In the genomic region with DNA sequence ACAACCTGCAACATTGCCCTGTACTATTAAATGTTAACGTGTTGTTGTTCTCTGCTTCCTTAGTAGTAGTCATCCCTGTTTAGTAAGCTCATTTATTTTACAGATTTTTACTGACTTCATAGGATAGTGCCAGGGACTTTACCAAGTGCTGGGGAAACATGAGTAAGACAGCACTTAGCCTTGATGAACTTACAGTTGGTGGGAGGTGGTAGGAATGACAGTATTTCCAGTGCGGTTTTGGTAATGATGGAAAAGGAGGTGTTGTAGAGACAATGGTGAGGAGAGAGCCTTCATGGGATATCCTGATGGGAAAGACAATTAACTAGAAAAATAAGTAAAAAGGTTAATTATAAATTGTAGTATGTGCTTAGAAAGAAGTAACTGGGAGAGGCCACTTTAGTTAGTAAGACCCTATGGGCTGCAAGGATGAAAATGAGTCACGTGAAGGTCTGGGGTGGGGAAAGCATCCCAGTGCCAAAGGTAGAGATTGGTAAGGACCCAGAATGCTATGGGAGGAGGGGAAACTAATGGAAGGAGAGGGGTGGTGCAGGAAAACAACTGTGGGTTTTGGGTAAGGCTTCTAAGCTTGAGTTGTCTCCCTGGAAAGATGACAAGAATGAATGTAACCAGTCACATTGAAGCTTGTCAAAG, we compare ENCODE assay signal across 1 cellular context.
TF ChIP-seq lines count a peak whose summit lies in the region.

No MANE protein-coding gene starts in this region.

TF ChIP-seq in K562, 482 proteins besides CTCF, POLR2A, EP300 and RAD21:
- peak; percentile 61 for TF ChIP-seq RAD51 (IDR thresholded peaks at IDR 0.05; ENCODE audit: borderline replicate concordance, low read depth)
- TF ChIP-seq, protein P1, sequence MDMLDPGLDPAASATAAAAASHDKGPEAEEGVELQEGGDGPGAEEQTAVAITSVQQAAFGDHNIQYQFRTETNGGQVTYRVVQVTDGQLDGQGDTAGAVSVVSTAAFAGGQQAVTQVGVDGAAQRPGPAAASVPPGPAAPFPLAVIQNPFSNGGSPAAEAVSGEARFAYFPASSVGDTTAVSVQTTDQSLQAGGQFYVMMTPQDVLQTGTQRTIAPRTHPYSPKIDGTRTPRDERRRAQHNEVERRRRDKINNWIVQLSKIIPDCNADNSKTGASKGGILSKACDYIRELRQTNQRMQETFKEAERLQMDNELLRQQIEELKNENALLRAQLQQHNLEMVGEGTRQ (CRISPR knock-in tag; IDR thresholded peaks at IDR 0.05) = peak; percentile 77
- TF ChIP-seq, protein P2, sequence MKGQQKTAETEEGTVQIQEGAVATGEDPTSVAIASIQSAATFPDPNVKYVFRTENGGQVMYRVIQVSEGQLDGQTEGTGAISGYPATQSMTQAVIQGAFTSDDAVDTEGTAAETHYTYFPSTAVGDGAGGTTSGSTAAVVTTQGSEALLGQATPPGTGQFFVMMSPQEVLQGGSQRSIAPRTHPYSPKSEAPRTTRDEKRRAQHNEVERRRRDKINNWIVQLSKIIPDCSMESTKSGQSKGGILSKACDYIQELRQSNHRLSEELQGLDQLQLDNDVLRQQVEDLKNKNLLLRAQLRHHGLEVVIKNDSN (CRISPR knock-in tag; IDR thresholded peaks at IDR 0.05) = peak; percentile 76
- TF ChIP-seq RBFOX2 (IDR thresholded peaks at IDR 0.05; ENCODE audit: low read depth, low read length) = peak; percentile 1; the same call in 1 of the 2 replicates
- TF ChIP-seq HDGF (IDR thresholded peaks at IDR 0.05) = 0 out of 2 replicates have a peak, but pooled peaks have one; percentile 65
- TF ChIP-seq, protein P3, sequence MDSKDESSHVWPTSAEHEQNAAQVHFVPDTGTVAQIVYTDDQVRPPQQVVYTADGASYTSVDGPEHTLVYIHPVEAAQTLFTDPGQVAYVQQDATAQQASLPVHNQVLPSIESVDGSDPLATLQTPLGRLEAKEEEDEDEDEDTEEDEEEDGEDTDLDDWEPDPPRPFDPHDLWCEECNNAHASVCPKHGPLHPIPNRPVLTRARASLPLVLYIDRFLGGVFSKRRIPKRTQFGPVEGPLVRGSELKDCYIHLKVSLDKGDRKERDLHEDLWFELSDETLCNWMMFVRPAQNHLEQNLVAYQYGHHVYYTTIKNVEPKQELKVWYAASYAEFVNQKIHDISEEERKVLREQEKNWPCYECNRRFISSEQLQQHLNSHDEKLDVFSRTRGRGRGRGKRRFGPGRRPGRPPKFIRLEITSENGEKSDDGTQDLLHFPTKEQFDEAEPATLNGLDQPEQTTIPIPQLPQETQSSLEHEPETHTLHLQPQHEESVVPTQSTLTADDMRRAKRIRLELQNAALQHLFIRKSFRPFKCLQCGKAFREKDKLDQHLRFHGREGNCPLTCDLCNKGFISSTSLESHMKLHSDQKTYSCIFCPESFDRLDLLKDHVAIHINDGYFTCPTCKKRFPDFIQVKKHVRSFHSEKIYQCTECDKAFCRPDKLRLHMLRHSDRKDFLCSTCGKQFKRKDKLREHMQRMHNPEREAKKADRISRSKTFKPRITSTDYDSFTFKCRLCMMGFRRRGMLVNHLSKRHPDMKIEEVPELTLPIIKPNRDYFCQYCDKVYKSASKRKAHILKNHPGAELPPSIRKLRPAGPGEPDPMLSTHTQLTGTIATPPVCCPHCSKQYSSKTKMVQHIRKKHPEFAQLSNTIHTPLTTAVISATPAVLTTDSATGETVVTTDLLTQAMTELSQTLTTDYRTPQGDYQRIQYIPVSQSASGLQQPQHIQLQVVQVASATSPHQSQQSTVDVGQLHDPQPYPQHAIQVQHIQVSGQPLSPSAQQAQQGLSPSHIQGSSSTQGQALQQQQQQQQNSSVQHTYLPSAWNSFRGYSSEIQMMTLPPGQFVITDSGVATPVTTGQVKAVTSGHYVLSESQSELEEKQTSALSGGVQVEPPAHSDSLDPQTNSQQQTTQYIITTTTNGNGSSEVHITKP (IDR thresholded peaks at IDR 0.05; ENCODE audit: partially characterized antibody) = peak; percentile 62
- peak; percentile 45; the same call in 1 of the 2 replicates for TF ChIP-seq BHLHE40 (IDR thresholded peaks at IDR 0.05; ENCODE audit: low read length)
- TF ChIP-seq BRF1 (IDR thresholded peaks at IDR 0.05; ENCODE audit: borderline replicate concordance, extremely low read depth, insufficient read length) = no peak
- TF ChIP-seq TAF7 (tag; IDR thresholded peaks at IDR 0.05) = no peak
- no peak for TF ChIP-seq ZBTB8A (IDR thresholded peaks at IDR 0.05; ENCODE audit: partially characterized antibody)
